1 cellular context compared by ENCODE assay signal in genomic region chr5:142699105-142699720, GRCh38.
TF ChIP-seq lines count a peak whose summit lies in the region.

No MANE protein-coding gene starts in this region.

TF ChIP-seq in GM12878, 131 proteins besides CTCF, POLR2A, EP300 and RAD21 (continued from another document):
- TF ChIP-seq, protein P1, sequence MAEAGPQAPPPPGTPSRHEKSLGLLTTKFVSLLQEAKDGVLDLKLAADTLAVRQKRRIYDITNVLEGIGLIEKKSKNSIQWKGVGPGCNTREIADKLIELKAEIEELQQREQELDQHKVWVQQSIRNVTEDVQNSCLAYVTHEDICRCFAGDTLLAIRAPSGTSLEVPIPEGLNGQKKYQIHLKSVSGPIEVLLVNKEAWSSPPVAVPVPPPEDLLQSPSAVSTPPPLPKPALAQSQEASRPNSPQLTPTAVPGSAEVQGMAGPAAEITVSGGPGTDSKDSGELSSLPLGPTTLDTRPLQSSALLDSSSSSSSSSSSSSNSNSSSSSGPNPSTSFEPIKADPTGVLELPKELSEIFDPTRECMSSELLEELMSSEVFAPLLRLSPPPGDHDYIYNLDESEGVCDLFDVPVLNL (IDR thresholded peaks at IDR 0.05; ENCODE audit: low read depth, low read length), result no peak
